In the genomic region with DNA sequence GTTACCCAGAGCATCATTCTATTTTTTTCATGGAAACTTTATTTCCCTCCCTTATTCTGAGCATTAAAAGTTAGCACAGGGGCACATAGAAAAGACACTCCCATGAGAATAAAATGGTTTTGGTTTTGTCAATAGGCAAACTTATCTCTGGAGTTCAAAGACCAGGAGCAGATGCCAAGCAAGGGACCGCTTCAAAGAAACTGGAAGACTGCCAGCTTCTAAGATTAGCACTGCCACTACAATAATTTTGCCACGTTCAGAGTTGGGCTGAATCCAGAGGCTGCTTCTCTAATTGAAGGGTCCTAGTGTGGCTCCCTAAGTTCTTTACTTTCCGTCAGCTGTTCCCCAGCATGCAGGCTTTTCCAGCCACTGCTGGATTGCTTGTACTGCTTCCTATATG, we compare ENCODE assay signal across 15 cellular contexts.
DNase-seq lines count a peak whose midpoint lies in the region; TF ChIP-seq lines count a peak whose summit lies in the region.
"Had no signal": no experiment of that assay in that cellular context is flagged by ENCODE, and none has a peak within 500 bp of the region (broad histone marks: within the 10 kb centered on the region; RNA-seq: fewer than 3 reads in every experiment).

No MANE protein-coding gene starts in this region.

- no peak overlapping the region for H3K27ac Mint-ChIP-seq in osteocyte (ENCODE audit: unreplicated experiment)
- H3K27ac Mint-ChIP-seq in activated T-helper 1 cell treated with anti-CD3 and anti-CD28 coated beads, Interleukin-12 subunit alpha, Interleukin-12 subunit beta, Interleukin-2, Interleukin-4 antibody, amounts not matched to agents 30 ng/mL and 10 ng/mL and 1 ng/mL, durations not matched to agents 14 hours and 24 hours and 36 hours, result no peak overlapping the region
- H3K27ac Mint-ChIP-seq: activated CD4-positive, alpha-beta T cell treated with anti-CD3 and anti-CD28 coated beads, Interleukin-2, amount 10 ng/mL, durations not matched to agents 7 days and 5 days; CD4-positive, alpha-beta memory T cell; nephron; progenitor cell of endocrine pancreas; stimulated activated naive B cell treated with anti-CD40 and anti-IgM and Interleukin-4, amounts not matched to agents 10 μg/mL and 1 μg/mL and 100 μg/mL, for 72 hours; T-helper 1 cell treated with Interleukin-12 subunit alpha and Interleukin-12 subunit beta and Interleukin-4 antibody, amounts not matched to agents 30 μg/mL and 1 μg/mL, for 36 hours had no signal

- TF ChIP-seq CTCF in osteocyte (IDR thresholded peaks at IDR 0.05), result no peak

- H3K4me3 Mint-ChIP-seq in osteocyte (ENCODE audit: unreplicated experiment), result no peak overlapping the region
- H3K4me3 Mint-ChIP-seq in activated T-helper 1 cell treated with anti-CD3 and anti-CD28 coated beads, Interleukin-12 subunit alpha, Interleukin-12 subunit beta, Interleukin-2, Interleukin-4 antibody, amounts not matched to agents 30 ng/mL and 10 ng/mL and 1 ng/mL, durations not matched to agents 14 hours and 24 hours and 36 hours, result no peak overlapping the region
- H3K4me3 Mint-ChIP-seq: activated CD4-positive, alpha-beta T cell treated with anti-CD3 and anti-CD28 coated beads, Interleukin-2, amount 10 ng/mL, durations not matched to agents 7 days and 5 days; CD4-positive, alpha-beta memory T cell; nephron; stimulated activated naive B cell treated with anti-CD40 and anti-IgM and Interleukin-4, amounts not matched to agents 10 μg/mL and 1 μg/mL and 100 μg/mL, for 72 hours; T-helper 1 cell treated with Interleukin-12 subunit alpha and Interleukin-12 subunit beta and Interleukin-4 antibody, amounts not matched to agents 30 μg/mL and 1 μg/mL, for 36 hours had no signal

- intact Hi-C loops in activated T-helper 1 cell treated with anti-CD3 and anti-CD28 coated beads, Interleukin-12 subunit alpha, Interleukin-12 subunit beta, Interleukin-2, Interleukin-4 antibody, amounts not matched to agents 30 ng/mL and 10 ng/mL and 1 ng/mL, durations not matched to agents 14 hours and 24 hours and 36 hours (cut with micrococcal nuclease), result no loop called here

- DNase-seq in COR-L47 (lab: John Stamatoyannopoulos, UW), result peak; percentile 65
- DNase-seq in NCI-H1092 treated with DMSO at 0.1 percent for 48 hours (lab: John Stamatoyannopoulos, UW), result peak; percentile 35
- peak; percentile 80 for DNase-seq in NCI-H2171 treated with DMSO at 0.1 percent for 48 hours (lab: John Stamatoyannopoulos, UW)
- DNase-seq in SW480 (ENCODE audit: low spot score), result peak; percentile 25
- DNase-seq in osteocyte (ENCODE audit: extremely low spot score, unreplicated experiment), result no peak
- no peak for DNase-seq in hepatic stellate cell (ENCODE audit: low spot score)
- DNase-seq in activated T-helper 1 cell treated with anti-CD3 and anti-CD28 coated beads, Interleukin-12 subunit alpha, Interleukin-12 subunit beta, Interleukin-2, Interleukin-4 antibody, amounts not matched to agents 30 ng/mL and 10 ng/mL and 1 ng/mL, durations not matched to agents 14 hours and 24 hours and 36 hours (ENCODE audit: low spot score), result no peak
- DNase-seq: activated CD4-positive, alpha-beta T cell treated with anti-CD3 and anti-CD28 coated beads, Interleukin-2, amount 10 ng/mL, durations not matched to agents 7 days and 5 days; activated effector memory CD4-positive, alpha-beta T cell treated with Interleukin-2 at 50 U/mL for 16 hours; CD4-positive, alpha-beta memory T cell; MV-4-11; stimulated activated naive B cell treated with anti-CD40 and anti-IgM and Interleukin-4, amounts not matched to agents 10 μg/mL and 1 μg/mL and 100 μg/mL, for 72 hours had no signal

- no peaks in the 10 kb centered on the region for H3K27me3 Mint-ChIP-seq in osteocyte (ENCODE audit: unreplicated experiment)
- H3K27me3 Mint-ChIP-seq in activated T-helper 1 cell treated with anti-CD3 and anti-CD28 coated beads, Interleukin-12 subunit alpha, Interleukin-12 subunit beta, Interleukin-2, Interleukin-4 antibody, amounts not matched to agents 30 ng/mL and 10 ng/mL and 1 ng/mL, durations not matched to agents 14 hours and 24 hours and 36 hours (ENCODE audit: insufficient read depth), result no peaks in the 10 kb centered on the region
- H3K27me3 Mint-ChIP-seq: activated CD4-positive, alpha-beta T cell treated with anti-CD3 and anti-CD28 coated beads, Interleukin-2, amount 10 ng/mL, durations not matched to agents 7 days and 5 days; CD4-positive, alpha-beta memory T cell; progenitor cell of endocrine pancreas; stimulated activated naive B cell treated with anti-CD40 and anti-IgM and Interleukin-4, amounts not matched to agents 10 μg/mL and 1 μg/mL and 100 μg/mL, for 72 hours had no signal

- no peaks in the 10 kb centered on the region for H3K36me3 Mint-ChIP-seq in osteocyte (ENCODE audit: unreplicated experiment)
- no peaks in the 10 kb centered on the region for H3K36me3 Mint-ChIP-seq in activated T-helper 1 cell treated with anti-CD3 and anti-CD28 coated beads, Interleukin-12 subunit alpha, Interleukin-12 subunit beta, Interleukin-2, Interleukin-4 antibody, amounts not matched to agents 30 ng/mL and 10 ng/mL and 1 ng/mL, durations not matched to agents 14 hours and 24 hours and 36 hours (ENCODE audit: low read depth)
- H3K36me3 Mint-ChIP-seq: CD4-positive, alpha-beta memory T cell; stimulated activated naive B cell treated with anti-CD40 and anti-IgM and Interleukin-4, amounts not matched to agents 10 μg/mL and 1 μg/mL and 100 μg/mL, for 72 hours had no signal

- H3K4me1 Mint-ChIP-seq in osteocyte (ENCODE audit: unreplicated experiment), result no peaks in the 10 kb centered on the region
- no peaks in the 10 kb centered on the region for H3K4me1 Mint-ChIP-seq in activated T-helper 1 cell treated with anti-CD3 and anti-CD28 coated beads, Interleukin-12 subunit alpha, Interleukin-12 subunit beta, Interleukin-2, Interleukin-4 antibody, amounts not matched to agents 30 ng/mL and 10 ng/mL and 1 ng/mL, durations not matched to agents 14 hours and 24 hours and 36 hours (ENCODE audit: low read depth)
- H3K4me1 Mint-ChIP-seq: activated CD4-positive, alpha-beta T cell treated with anti-CD3 and anti-CD28 coated beads, Interleukin-2, amount 10 ng/mL, durations not matched to agents 7 days and 5 days; CD4-positive, alpha-beta memory T cell; stimulated activated naive B cell treated with anti-CD40 and anti-IgM and Interleukin-4, amounts not matched to agents 10 μg/mL and 1 μg/mL and 100 μg/mL, for 72 hours had no signal

- H3K9me3 Mint-ChIP-seq in osteocyte (ENCODE audit: unreplicated experiment), result no peaks in the 10 kb centered on the region
- H3K9me3 Mint-ChIP-seq in activated T-helper 1 cell treated with anti-CD3 and anti-CD28 coated beads, Interleukin-12 subunit alpha, Interleukin-12 subunit beta, Interleukin-2, Interleukin-4 antibody, amounts not matched to agents 30 ng/mL and 10 ng/mL and 1 ng/mL, durations not matched to agents 14 hours and 24 hours and 36 hours, result no peaks in the 10 kb centered on the region
- H3K9me3 Mint-ChIP-seq: activated CD4-positive, alpha-beta T cell treated with anti-CD3 and anti-CD28 coated beads, Interleukin-2, amount 10 ng/mL, durations not matched to agents 7 days and 5 days; nephron; stimulated activated naive B cell treated with anti-CD40 and anti-IgM and Interleukin-4, amounts not matched to agents 10 μg/mL and 1 μg/mL and 100 μg/mL, for 72 hours had no signal

Comparison
In these comparisons a context has a peak if more than half of its experiments do, and no peak if none do; other contexts are left out.
1. DNase-seq: peak in COR-L47 (single experiment), NCI-H1092 treated with DMSO at 0.1 percent for 48 hours (single experiment), NCI-H2171 treated with DMSO at 0.1 percent for 48 hours (single experiment) and SW480 (single experiment); none in osteocyte (single experiment), hepatic stellate cell (single experiment) and activated T-helper 1 cell treated with anti-CD3 and anti-CD28 coated beads, Interleukin-12 subunit alpha, Interleukin-12 subunit beta, Interleukin-2, Interleukin-4 antibody, amounts not matched to agents 30 ng/mL and 10 ng/mL and 1 ng/mL, durations not matched to agents 14 hours and 24 hours and 36 hours (single experiment).